ENCODE assay signal across 3 cellular contexts in the genomic region with DNA sequence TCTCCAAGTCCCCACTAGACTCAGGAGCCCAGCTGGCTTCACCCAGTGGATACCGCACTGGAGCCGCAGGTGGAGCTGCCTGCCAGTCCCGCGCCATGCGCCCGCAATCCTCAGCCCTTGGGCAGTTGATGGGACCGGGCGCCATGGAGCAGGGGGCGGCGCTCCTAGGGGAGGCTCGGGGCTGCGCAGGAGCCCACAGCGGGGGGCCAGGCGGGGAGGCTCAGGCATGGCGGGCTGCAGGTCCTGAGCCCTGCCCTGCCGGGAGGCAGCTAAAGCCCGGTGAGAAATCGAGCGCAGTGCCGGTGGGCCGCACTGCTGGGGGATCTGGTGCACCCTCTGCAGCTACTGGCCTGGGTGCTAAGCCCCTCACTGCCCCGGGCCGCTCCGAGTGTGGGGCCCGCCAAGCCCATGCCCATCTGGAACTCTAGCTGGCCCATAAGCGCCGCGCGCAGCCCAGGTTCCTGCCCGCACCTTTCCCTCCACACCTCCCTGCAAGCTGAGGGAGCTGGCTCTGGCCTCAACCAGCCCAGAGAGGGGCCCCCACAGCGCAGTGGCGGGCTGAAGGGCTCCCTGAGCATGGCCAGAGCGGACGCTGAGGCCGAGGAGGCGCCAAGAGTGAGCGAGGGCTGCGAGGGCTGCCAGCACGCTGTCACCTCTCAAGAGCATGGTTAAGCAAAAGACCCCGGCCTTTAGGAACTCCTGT.
A peak's percentile ranks its signal among the peaks of the same experiment; 100 is the strongest.
TF ChIP-seq lines count a peak whose summit lies in the region.

No MANE protein-coding gene starts in this region.

TF ChIP-seq in HEK293, 187 proteins besides CTCF, POLR2A, EP300 and RAD21:
- 0 out of 2 replicates have a peak, but pooled peaks have one; percentile 5 for TF ChIP-seq ZNF202 (tag by site-specific recombination; IDR thresholded peaks at IDR 0.05; ENCODE audit: borderline replicate concordance)

TF ChIP-seq in K562, 482 proteins besides CTCF, POLR2A, EP300 and RAD21:
- peak; percentile 78 for TF ChIP-seq RBM22 (IDR thresholded peaks at IDR 0.05; ENCODE audit: low read depth, low read length, poor library complexity, severe bottlenecking)

TF ChIP-seq in HepG2, 621 proteins besides CTCF, POLR2A, EP300 and RAD21:
- peak; percentile 30 for TF ChIP-seq AGO2 (optimal IDR thresholded peaks at IDR 0.05; ENCODE audit: low read depth, low read length)
- 0 out of 2 replicates have a peak, but pooled peaks have one; percentile 3 for TF ChIP-seq ZMYM4 (CRISPR knock-in tag; IDR thresholded peaks at IDR 0.05)
